Comparison of ENCODE assay signal across 2 cellular contexts in genomic region chr5:146338774-146339714, GRCh38.
TF ChIP-seq lines count a peak whose summit lies in the region.

A gene with protein sequence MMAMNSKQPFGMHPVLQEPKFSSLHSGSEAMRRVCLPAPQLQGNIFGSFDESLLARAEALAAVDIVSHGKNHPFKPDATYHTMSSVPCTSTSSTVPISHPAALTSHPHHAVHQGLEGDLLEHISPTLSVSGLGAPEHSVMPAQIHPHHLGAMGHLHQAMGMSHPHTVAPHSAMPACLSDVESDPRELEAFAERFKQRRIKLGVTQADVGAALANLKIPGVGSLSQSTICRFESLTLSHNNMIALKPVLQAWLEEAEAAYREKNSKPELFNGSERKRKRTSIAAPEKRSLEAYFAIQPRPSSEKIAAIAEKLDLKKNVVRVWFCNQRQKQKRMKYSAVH (plus strand): TSS chr5:146338839. CDS start chr5:146339113, 274 bp downstream.

TF ChIP-seq in HEK293, 187 proteins besides CTCF, POLR2A, EP300 and RAD21 (continued from another document and continues in another):
- no peak for TF ChIP-seq ZNF202 (tag by site-specific recombination; IDR thresholded peaks at IDR 0.05; ENCODE audit: borderline replicate concordance)
- no peak for TF ChIP-seq ZNF549 (tag by site-specific recombination; IDR thresholded peaks at IDR 0.05)
- peak; percentile 17; the same call in 1 of the 2 replicates for TF ChIP-seq ZBTB20 (tag by site-specific recombination; IDR thresholded peaks at IDR 0.05)
- TF ChIP-seq ZNF791 (tag by site-specific recombination; IDR thresholded peaks at IDR 0.05): no peak
- no peak for TF ChIP-seq ZNF76 (tag by site-specific recombination; IDR thresholded peaks at IDR 0.05; ENCODE audit: borderline replicate concordance, low read depth)
- no peak for TF ChIP-seq ZBTB7A (tag by site-specific recombination; IDR thresholded peaks at IDR 0.05; ENCODE audit: low read depth)
- TF ChIP-seq, protein P1, sequence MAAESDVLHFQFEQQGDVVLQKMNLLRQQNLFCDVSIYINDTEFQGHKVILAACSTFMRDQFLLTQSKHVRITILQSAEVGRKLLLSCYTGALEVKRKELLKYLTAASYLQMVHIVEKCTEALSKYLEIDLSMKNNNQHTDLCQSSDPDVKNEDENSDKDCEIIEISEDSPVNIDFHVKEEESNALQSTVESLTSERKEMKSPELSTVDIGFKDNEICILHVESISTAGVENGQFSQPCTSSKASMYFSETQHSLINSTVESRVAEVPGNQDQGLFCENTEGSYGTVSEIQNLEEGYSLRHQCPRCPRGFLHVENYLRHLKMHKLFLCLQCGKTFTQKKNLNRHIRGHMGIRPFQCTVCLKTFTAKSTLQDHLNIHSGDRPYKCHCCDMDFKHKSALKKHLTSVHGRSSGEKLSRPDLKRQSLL (tag by site-specific recombination; IDR thresholded peaks at IDR 0.05): no peak
- TF ChIP-seq YY1 (tag by site-specific recombination; IDR thresholded peaks at IDR 0.05): no peak
- TF ChIP-seq REPIN1 (tag by site-specific recombination; IDR thresholded peaks at IDR 0.05; ENCODE audit: low read depth): no peak
- TF ChIP-seq HOXC10 (CRISPR knock-in tag; IDR thresholded peaks at IDR 0.05): no peak
- TF ChIP-seq ZBTB48 (tag by site-specific recombination; IDR thresholded peaks at IDR 0.05): no peak
- no peak for TF ChIP-seq RBAK (tag by site-specific recombination; IDR thresholded peaks at IDR 0.05)
- TF ChIP-seq GLIS2 (tag by site-specific recombination; IDR thresholded peaks at IDR 0.05): 0 out of 2 replicates have a peak, but pooled peaks have one; percentile 23
- TF ChIP-seq ZNF639 (tag by site-specific recombination; IDR thresholded peaks at IDR 0.05): no peak
- TF ChIP-seq, protein P2, sequence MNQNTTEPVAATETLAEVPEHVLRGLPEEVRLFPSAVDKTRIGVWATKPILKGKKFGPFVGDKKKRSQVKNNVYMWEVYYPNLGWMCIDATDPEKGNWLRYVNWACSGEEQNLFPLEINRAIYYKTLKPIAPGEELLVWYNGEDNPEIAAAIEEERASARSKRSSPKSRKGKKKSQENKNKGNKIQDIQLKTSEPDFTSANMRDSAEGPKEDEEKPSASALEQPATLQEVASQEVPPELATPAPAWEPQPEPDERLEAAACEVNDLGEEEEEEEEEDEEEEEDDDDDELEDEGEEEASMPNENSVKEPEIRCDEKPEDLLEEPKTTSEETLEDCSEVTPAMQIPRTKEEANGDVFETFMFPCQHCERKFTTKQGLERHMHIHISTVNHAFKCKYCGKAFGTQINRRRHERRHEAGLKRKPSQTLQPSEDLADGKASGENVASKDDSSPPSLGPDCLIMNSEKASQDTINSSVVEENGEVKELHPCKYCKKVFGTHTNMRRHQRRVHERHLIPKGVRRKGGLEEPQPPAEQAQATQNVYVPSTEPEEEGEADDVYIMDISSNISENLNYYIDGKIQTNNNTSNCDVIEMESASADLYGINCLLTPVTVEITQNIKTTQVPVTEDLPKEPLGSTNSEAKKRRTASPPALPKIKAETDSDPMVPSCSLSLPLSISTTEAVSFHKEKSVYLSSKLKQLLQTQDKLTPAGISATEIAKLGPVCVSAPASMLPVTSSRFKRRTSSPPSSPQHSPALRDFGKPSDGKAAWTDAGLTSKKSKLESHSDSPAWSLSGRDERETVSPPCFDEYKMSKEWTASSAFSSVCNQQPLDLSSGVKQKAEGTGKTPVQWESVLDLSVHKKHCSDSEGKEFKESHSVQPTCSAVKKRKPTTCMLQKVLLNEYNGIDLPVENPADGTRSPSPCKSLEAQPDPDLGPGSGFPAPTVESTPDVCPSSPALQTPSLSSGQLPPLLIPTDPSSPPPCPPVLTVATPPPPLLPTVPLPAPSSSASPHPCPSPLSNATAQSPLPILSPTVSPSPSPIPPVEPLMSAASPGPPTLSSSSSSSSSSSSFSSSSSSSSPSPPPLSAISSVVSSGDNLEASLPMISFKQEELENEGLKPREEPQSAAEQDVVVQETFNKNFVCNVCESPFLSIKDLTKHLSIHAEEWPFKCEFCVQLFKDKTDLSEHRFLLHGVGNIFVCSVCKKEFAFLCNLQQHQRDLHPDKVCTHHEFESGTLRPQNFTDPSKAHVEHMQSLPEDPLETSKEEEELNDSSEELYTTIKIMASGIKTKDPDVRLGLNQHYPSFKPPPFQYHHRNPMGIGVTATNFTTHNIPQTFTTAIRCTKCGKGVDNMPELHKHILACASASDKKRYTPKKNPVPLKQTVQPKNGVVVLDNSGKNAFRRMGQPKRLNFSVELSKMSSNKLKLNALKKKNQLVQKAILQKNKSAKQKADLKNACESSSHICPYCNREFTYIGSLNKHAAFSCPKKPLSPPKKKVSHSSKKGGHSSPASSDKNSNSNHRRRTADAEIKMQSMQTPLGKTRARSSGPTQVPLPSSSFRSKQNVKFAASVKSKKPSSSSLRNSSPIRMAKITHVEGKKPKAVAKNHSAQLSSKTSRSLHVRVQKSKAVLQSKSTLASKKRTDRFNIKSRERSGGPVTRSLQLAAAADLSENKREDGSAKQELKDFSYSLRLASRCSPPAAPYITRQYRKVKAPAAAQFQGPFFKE (tag by site-specific recombination; IDR thresholded peaks at IDR 0.05; ENCODE audit: borderline replicate concordance): no peak

TF ChIP-seq in neural cell, 6 proteins besides CTCF, POLR2A, EP300 and RAD21 (continued from another document):
- TF ChIP-seq, protein P3, sequence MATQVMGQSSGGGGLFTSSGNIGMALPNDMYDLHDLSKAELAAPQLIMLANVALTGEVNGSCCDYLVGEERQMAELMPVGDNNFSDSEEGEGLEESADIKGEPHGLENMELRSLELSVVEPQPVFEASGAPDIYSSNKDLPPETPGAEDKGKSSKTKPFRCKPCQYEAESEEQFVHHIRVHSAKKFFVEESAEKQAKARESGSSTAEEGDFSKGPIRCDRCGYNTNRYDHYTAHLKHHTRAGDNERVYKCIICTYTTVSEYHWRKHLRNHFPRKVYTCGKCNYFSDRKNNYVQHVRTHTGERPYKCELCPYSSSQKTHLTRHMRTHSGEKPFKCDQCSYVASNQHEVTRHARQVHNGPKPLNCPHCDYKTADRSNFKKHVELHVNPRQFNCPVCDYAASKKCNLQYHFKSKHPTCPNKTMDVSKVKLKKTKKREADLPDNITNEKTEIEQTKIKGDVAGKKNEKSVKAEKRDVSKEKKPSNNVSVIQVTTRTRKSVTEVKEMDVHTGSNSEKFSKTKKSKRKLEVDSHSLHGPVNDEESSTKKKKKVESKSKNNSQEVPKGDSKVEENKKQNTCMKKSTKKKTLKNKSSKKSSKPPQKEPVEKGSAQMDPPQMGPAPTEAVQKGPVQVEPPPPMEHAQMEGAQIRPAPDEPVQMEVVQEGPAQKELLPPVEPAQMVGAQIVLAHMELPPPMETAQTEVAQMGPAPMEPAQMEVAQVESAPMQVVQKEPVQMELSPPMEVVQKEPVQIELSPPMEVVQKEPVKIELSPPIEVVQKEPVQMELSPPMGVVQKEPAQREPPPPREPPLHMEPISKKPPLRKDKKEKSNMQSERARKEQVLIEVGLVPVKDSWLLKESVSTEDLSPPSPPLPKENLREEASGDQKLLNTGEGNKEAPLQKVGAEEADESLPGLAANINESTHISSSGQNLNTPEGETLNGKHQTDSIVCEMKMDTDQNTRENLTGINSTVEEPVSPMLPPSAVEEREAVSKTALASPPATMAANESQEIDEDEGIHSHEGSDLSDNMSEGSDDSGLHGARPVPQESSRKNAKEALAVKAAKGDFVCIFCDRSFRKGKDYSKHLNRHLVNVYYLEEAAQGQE (IDR thresholded peaks at IDR 0.05; ENCODE audit: borderline replicate concordance): no peak
- no peak for TF ChIP-seq EZH2 (IDR thresholded peaks at IDR 0.05; ENCODE audit: borderline replicate concordance, insufficient read depth, low read length, poor library complexity, severe bottlenecking)
- TF ChIP-seq TAF1 (IDR thresholded peaks at IDR 0.05; ENCODE audit: low read depth): no peak
- TF ChIP-seq POLR2AphosphoS5 (IDR thresholded peaks at IDR 0.05): no peak
